In the genomic region with DNA sequence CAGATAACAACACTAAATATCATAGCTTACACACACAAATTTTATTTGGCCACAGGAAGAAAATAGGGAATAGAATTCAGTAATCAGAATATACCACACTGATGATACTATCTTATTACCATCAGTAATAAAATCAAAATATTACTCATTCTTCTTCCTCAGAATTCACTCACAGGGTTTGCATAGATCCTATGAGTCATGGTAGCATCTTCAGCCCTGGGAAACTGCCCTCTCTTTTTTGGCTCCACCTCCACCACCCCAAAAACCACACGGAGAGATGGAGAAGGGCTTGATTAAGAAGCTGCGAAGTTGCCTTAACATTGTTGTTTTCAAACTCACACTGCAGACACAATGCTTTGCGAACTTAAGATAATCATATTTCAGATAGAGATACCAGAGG, we compare ENCODE assay signal across 9 cellular contexts.
A peak's percentile ranks its signal among the peaks of the same experiment; 100 is the strongest.
DNase-seq lines count a peak whose midpoint lies in the region; ATAC-seq and TF ChIP-seq lines count a peak whose summit lies in the region.
"Had no signal": no experiment of that assay in that cellular context is flagged by ENCODE, and none has a peak within 500 bp of the region (broad histone marks: within the 10 kb centered on the region; RNA-seq: fewer than 3 reads in every experiment).

No MANE protein-coding gene starts in this region.

- H3K36me3 ChIP-seq in body of pancreas (replicated peaks in 1 of 2; ENCODE audit: insufficient read depth in 1 of 2, low read depth in 2 of 2): no peaks in the 10 kb centered on the region
- no peaks in the 10 kb centered on the region for H3K36me3 ChIP-seq in testis (ENCODE audit: low read depth, missing control alignments)
- H3K36me3 ChIP-seq: upper lobe of left lung had no signal

- peak; percentile 41 for ATAC-seq in GM18505 (IDR thresholded peaks at IDR 0.05; ENCODE audit: unreplicated experiment)
- ATAC-seq in body of pancreas: no peak

- DNase-seq in T-helper 1 cell (peak; percentile 7 to 75 (median 18)), amniotic epithelial cell (ENCODE audit: low read depth) (peak; percentile 59), NCI-H1930 (lab: John Stamatoyannopoulos, UW) (no peak), body of pancreas (no peak), testis (no peak), anterior cingulate cortex (lab: John Stamatoyannopoulos, UW) (no peak)
- DNase-seq in stimulated activated CD4-positive, alpha-beta T cell treated with anti-CD3 and anti-CD28 coated beads, Interleukin-1b, Interleukin-23, amount 100 ng/mL, for 4 hours (ENCODE audit: low read depth in 2 of 2): peak; percentile 30 to 54
- DNase-seq: upper lobe of left lung had no signal

- no peaks in the 10 kb centered on the region for H3K9me3 ChIP-seq in body of pancreas
- H3K9me3 ChIP-seq in testis: no peaks in the 10 kb centered on the region
- H3K9me3 ChIP-seq: upper lobe of left lung had no signal

- H3K27ac ChIP-seq in body of pancreas (no peak overlapping the region), testis (no peak overlapping the region)

- no peak overlapping the region for H3K4me3 ChIP-seq in body of pancreas
- H3K4me3 ChIP-seq in testis: no peak overlapping the region
- H3K4me3 ChIP-seq: upper lobe of left lung had no signal

- peaks cover 23% of the 10 kb centered on the region for H3K4me1 ChIP-seq in body of pancreas
- no peaks in the 10 kb centered on the region for H3K4me1 ChIP-seq in testis

- WGBS in body of pancreas, 2 donors: 25 to 30% methylated on average over 3 of the region's 3 CpGs
- WGBS in testis, 2 donors: 81 to 85% methylated on average over 3 of the region's 3 CpGs

- TF ChIP-seq POLR2A in GM18505 (IDR thresholded peaks at IDR 0.05; ENCODE audit: borderline replicate concordance, extremely low read depth, insufficient read depth, insufficient read length): no peak
- no peak for TF ChIP-seq POLR2A in body of pancreas (IDR thresholded peaks at IDR 0.05)
- TF ChIP-seq POLR2A in testis (IDR thresholded peaks at IDR 0.05): no peak

- H3K27me3 ChIP-seq in body of pancreas: no peaks in the 10 kb centered on the region
- no peaks in the 10 kb centered on the region for H3K27me3 ChIP-seq in testis
- H3K27me3 ChIP-seq: upper lobe of left lung had no signal

- intact Hi-C loops in body of pancreas (cut with DNase I): no loop called here
- intact Hi-C loops in testis (cut with DNase I; ENCODE audit: low total_unique reads): no loop called here

- TF ChIP-seq CTCF in body of pancreas (IDR thresholded peaks at IDR 0.05) (no peak), testis (IDR thresholded peaks at IDR 0.05) (no peak)

Comparison
In these comparisons a context has a peak if more than half of its experiments do, and no peak if none do; other contexts are left out.
1. DNase-seq: peak in T-helper 1 cell (5 of 5), amniotic epithelial cell (single experiment) and stimulated activated CD4-positive, alpha-beta T cell treated with anti-CD3 and anti-CD28 coated beads, Interleukin-1b, Interleukin-23, amount 100 ng/mL, for 4 hours (2 of 2); none in NCI-H1930 (0 of 2), body of pancreas (0 of 4), testis (single experiment) and anterior cingulate cortex (0 of 58).